In genomic region chr3:88336894-88337293, GRCh38 we compare ENCODE assay signal across 3 cellular contexts.
"Had no signal": no experiment of that assay in that cellular context is flagged by ENCODE, and none has a peak within 500 bp of the region (broad histone marks: within the 10 kb centered on the region; RNA-seq: fewer than 3 reads in every experiment).

No MANE protein-coding gene starts in this region.

- DNase-seq: GDM1, GF-D8 had no signal

- H3K4me3 ChIP-seq: GM12878 had no signal
